ENCODE assay signal across 11 cellular contexts in the genomic region with DNA sequence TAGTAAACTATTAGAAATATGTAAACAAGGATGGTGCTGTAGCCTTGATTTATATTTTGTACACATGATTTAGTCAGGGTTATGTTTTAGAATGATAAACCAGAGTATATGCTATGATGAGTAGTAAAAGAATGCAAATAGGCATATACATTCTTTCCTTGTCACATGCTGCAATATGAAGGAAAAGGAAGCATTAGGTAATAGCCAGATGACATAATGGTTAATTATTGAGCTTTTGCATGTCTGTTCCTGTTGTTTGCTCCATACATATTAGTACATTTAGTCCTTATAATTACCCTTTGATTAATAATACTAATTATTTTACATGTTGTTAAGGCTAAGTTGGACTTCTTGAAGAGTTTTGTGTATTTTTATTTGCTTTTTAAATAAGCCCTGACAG.
DNase-seq lines count a peak whose midpoint lies in the region; ATAC-seq lines count a peak whose summit lies in the region.
"Had no signal": no experiment of that assay in that cellular context is flagged by ENCODE, and none has a peak within 500 bp of the region (broad histone marks: within the 10 kb centered on the region; RNA-seq: fewer than 3 reads in every experiment).

No MANE protein-coding gene starts in this region.

- ATAC-seq in Right ventricle myocardium superior (ENCODE audit: poor library complexity) (no peak), GM19395 (IDR thresholded peaks at IDR 0.05; ENCODE audit: unreplicated experiment) (no peak)
- ATAC-seq: naive thymus-derived CD8-positive, alpha-beta T cell had no signal

- DNase-seq in ELR (ENCODE audit: low read depth) = peak; percentile 79
- DNase-seq in NOMO-1 treated with dmso at 0.1 percent for 144 hours (lab: John Stamatoyannopoulos, UW; ENCODE audit: unreplicated experiment) = peak; percentile 28
- DNase-seq in dedifferentiated amniotic fluid mesenchymal stem cell (ENCODE audit: extremely low spot score) = peak; percentile 74
- peak; percentile 44 for DNase-seq in non-pigmented ciliary epithelial cell (ENCODE audit: low read depth)
- no peak for DNase-seq in NCI-H1092 (lab: John Stamatoyannopoulos, UW)
- DNase-seq in activated naive CD4-positive, alpha-beta T cell treated with anti-CD3 and anti-CD28 coated beads, Interleukin-2, amount 50 U/mL, for 16 hours = no peak
- no peak for DNase-seq in Right ventricle myocardium superior
- DNase-seq: activated T-cell treated with anti-CD3 and anti-CD28 coated beads for 4 hours; naive thymus-derived CD8-positive, alpha-beta T cell; stimulated activated CD4-positive, alpha-beta T cell treated with anti-CD3 and anti-CD28 coated beads, Interleukin-4, amount 100 ng/mL, for 1 hour had no signal

- intact Hi-C loops in Right ventricle myocardium superior (cut with DNase I) = no loop called here

Comparison
In these comparisons a context has a peak if more than half of its experiments do, and no peak if none do; other contexts are left out.
1. DNase-seq: peak in ELR (single experiment), NOMO-1 treated with dmso at 0.1 percent for 144 hours (single experiment), dedifferentiated amniotic fluid mesenchymal stem cell (single experiment) and non-pigmented ciliary epithelial cell (single experiment); none in NCI-H1092 (single experiment), activated naive CD4-positive, alpha-beta T cell treated with anti-CD3 and anti-CD28 coated beads, Interleukin-2, amount 50 U/mL, for 16 hours (single experiment) and Right ventricle myocardium superior (single experiment).